Comparison of ENCODE assay signal across 23 cellular contexts in genomic region chr19:16015805-16016173, GRCh38.
A peak's percentile ranks its signal among the peaks of the same experiment; 100 is the strongest.
DNase-seq lines count a peak whose midpoint lies in the region; ATAC-seq and TF ChIP-seq lines count a peak whose summit lies in the region.
"Had no signal": no experiment of that assay in that cellular context is flagged by ENCODE, and none has a peak within 500 bp of the region (broad histone marks: within the 10 kb centered on the region; RNA-seq: fewer than 3 reads in every experiment).

No MANE protein-coding gene starts in this region.

- ATAC-seq in HG03045 (IDR thresholded peaks at IDR 0.05; ENCODE audit: unreplicated experiment) (no peak), left lobe of liver (no peak)
- ATAC-seq: CD8-positive, alpha-beta T cell; GM12878; Right ventricle myocardium inferior had no signal

- no peak overlapping the region for H3K4me3 Mint-ChIP-seq in dendritic cell treated with granulocyte-macrophage colony-stimulating factor and Interleukin-4, amounts not matched to agents 40 ng/mL and 50 ng/mL, for 4 days
- H3K4me3 Mint-ChIP-seq: CD8-positive, alpha-beta T cell; IgD-negative memory B cell had no signal

- H3K4me1 Mint-ChIP-seq in dendritic cell treated with granulocyte-macrophage colony-stimulating factor and Interleukin-4, amounts not matched to agents 40 ng/mL and 50 ng/mL, for 4 days (ENCODE audit: low read depth): peaks cover 10% of the 10 kb centered on the region
- H3K4me1 Mint-ChIP-seq: IgD-negative memory B cell had no signal

- peak overlapping the region; percentile 13 for H3K27ac Mint-ChIP-seq in dendritic cell treated with granulocyte-macrophage colony-stimulating factor and Interleukin-4, amounts not matched to agents 40 ng/mL and 50 ng/mL, for 4 days
- H3K27ac Mint-ChIP-seq: CD8-positive, alpha-beta T cell; IgD-negative memory B cell had no signal

- TF ChIP-seq CTCF in GM13976 (IDR thresholded peaks at IDR 0.05; ENCODE audit: borderline replicate concordance, control extremely low read depth, extremely low read depth, insufficient read depth, missing control alignments): no peak

- peak; percentile 53 for DNase-seq in activated effector memory CD4-positive, alpha-beta T cell treated with anti-CD3 and anti-CD28 coated beads, Interleukin-2, amount 50 U/mL, for 16 hours
- no peak for DNase-seq in activated effector memory CD4-positive, alpha-beta T cell treated with Interleukin-2 at 50 U/mL for 16 hours
- DNase-seq in GM13976 (ENCODE audit: low spot score): peak; percentile 21
- peak; percentile 48 for DNase-seq in posterior vena cava (ENCODE audit: low spot score)
- no peak for DNase-seq in SHP77 treated with DMSO at 0.1 percent for 48 hours (lab: John Stamatoyannopoulos, UW)
- no peak for DNase-seq in left lobe of liver (ENCODE audit: low spot score)
- DNase-seq: C1 segment of cervical spinal cord; Caco-2; CD8-positive, alpha-beta T cell; DMS 273 treated with DMSO at 0.1 percent for 48 hours; DMS79; EL; GDM1; MM.1S; NCI-H2029; NCI-H446 treated with DMSO at 0.1 percent for 48 hours; NCI-H526; PC-9 had no signal

- in situ Hi-C loops in GM13976 (cut with MboI; ENCODE audit: low sequenced_read_pairs, unreplicated experiment): no loop called here

- no peaks in the 10 kb centered on the region for H3K36me3 Mint-ChIP-seq in dendritic cell treated with granulocyte-macrophage colony-stimulating factor and Interleukin-4, amounts not matched to agents 40 ng/mL and 50 ng/mL, for 4 days (ENCODE audit: low read depth)
- H3K36me3 Mint-ChIP-seq: CD8-positive, alpha-beta T cell; IgD-negative memory B cell had no signal

- intact Hi-C loops in dendritic cell treated with granulocyte-macrophage colony-stimulating factor and Interleukin-4, amounts not matched to agents 40 ng/mL and 50 ng/mL, for 4 days (cut with micrococcal nuclease): no loop called here
- intact Hi-C loops in posterior vena cava (cut with DNase I): no loop called here

- H3K9me3 Mint-ChIP-seq in dendritic cell treated with granulocyte-macrophage colony-stimulating factor and Interleukin-4, amounts not matched to agents 40 ng/mL and 50 ng/mL, for 4 days: no peaks in the 10 kb centered on the region
- H3K9me3 Mint-ChIP-seq: CD8-positive, alpha-beta T cell; IgD-negative memory B cell had no signal

- no peaks in the 10 kb centered on the region for H3K27me3 Mint-ChIP-seq in dendritic cell treated with granulocyte-macrophage colony-stimulating factor and Interleukin-4, amounts not matched to agents 40 ng/mL and 50 ng/mL, for 4 days
- H3K27me3 Mint-ChIP-seq: IgD-negative memory B cell had no signal

Comparison
In these comparisons a context has a peak if more than half of its experiments do, and no peak if none do; other contexts are left out.
1. DNase-seq: peak in activated effector memory CD4-positive, alpha-beta T cell treated with anti-CD3 and anti-CD28 coated beads, Interleukin-2, amount 50 U/mL, for 16 hours (single experiment), GM13976 (single experiment) and posterior vena cava (single experiment); none in activated effector memory CD4-positive, alpha-beta T cell treated with Interleukin-2 at 50 U/mL for 16 hours (single experiment), SHP77 treated with DMSO at 0.1 percent for 48 hours (single experiment) and left lobe of liver (single experiment).